Comparison of ENCODE assay signal across 18 cellular contexts in genomic region chr1:14514760-14515159, GRCh38.
DNase-seq lines count a peak whose midpoint lies in the region; ATAC-seq, FAIRE-seq and TF ChIP-seq lines count a peak whose summit lies in the region.
"Had no signal": no experiment of that assay in that cellular context is flagged by ENCODE, and none has a peak within 500 bp of the region (broad histone marks: within the 10 kb centered on the region; RNA-seq: fewer than 3 reads in every experiment).

No MANE protein-coding gene starts in this region.

- no TSS peak for BruUV-seq in MCF 10A (replicated peaks; lab: Mats Ljungman, UMichigan)
- BruUV-seq in mammary epithelial cell (replicated peaks; lab: Mats Ljungman, UMichigan), result no TSS peak

- H3K9me3 Mint-ChIP-seq in MCF 10A (ENCODE audit: unreplicated experiment), result no peaks in the 10 kb centered on the region
- no peaks in the 10 kb centered on the region for H3K9me3 Mint-ChIP-seq in GM23338
- H3K9me3 Mint-ChIP-seq in chondrocyte (ENCODE audit: low read depth), result no peaks in the 10 kb centered on the region
- H3K9me3 Mint-ChIP-seq: CD4-positive, alpha-beta T cell had no signal

- H3K27me3 Mint-ChIP-seq in MCF 10A (ENCODE audit: insufficient read depth, unreplicated experiment), result no peaks in the 10 kb centered on the region
- H3K27me3 Mint-ChIP-seq in GM23338 (ENCODE audit: insufficient read depth, low read depth, poor library complexity), result peaks cover 7% of the 10 kb centered on the region
- peaks cover 2% of the 10 kb centered on the region for H3K27me3 Mint-ChIP-seq in chondrocyte (ENCODE audit: low read depth)

- dilution Hi-C loops in mammary epithelial cell (cut with HindIII; ENCODE audit: low sequenced_read_pairs) (no loop called here), keratinocyte (cut with MboI; ENCODE audit: extremely low pct_ligation_motif_present, low sequenced_read_pairs) (no loop called here)

- intact Hi-C loops in MCF 10A (cut with micrococcal nuclease) (no loop called here), mammary epithelial cell (cut with micrococcal nuclease) (no loop called here)

- in situ Hi-C loops in mammary epithelial cell (cut with MboI; ENCODE audit: low sequenced_read_pairs in 2 of 2), result no loop called here
- in situ Hi-C loops in KBM-7 (cut with MboI; ENCODE audit: low pct_unique_long_range_greater_than_20kb, low sequenced_read_pairs), result no loop called here

- H3K9me3 ChIP-seq in mammary epithelial cell (replicated peaks; ENCODE audit: insufficient read depth, low read length) (no peaks in the 10 kb centered on the region), keratinocyte (ENCODE audit: control insufficient read depth, low read depth, low read length) (peaks cover 2% of the 10 kb centered on the region)

- CTCF ChIA-PET in MCF 10A (lab: Yijun Ruan, JAX) (no interaction called here), mammary epithelial cell (lab: Charles Lee; ENCODE audit: low non-redundant PET) (no interaction called here)

- POLR2A ChIA-PET in MCF 10A (lab: Yijun Ruan, JAX), result interaction anchor here (2.8 kb wide), 1 partner anchor 8 kb away, joined by 14 read pairs; no protein-coding TSS in a partner anchor

- peak; percentile 48 for FAIRE-seq in keratinocyte (lab: Jason Lieb, UNC)
- FAIRE-seq: HTR-8/SVneo had no signal

- H2AFZ ChIP-seq in mammary epithelial cell (ENCODE audit: low read depth, low read length) (no peak overlapping the region), GM23338 (0 out of 2 replicates have a peak overlapping the region, but pooled peaks have one; percentile 2), keratinocyte (ENCODE audit: control insufficient read depth, low read length) (no peak overlapping the region)

- H3K79me2 ChIP-seq in mammary epithelial cell (ENCODE audit: insufficient read depth, low read length) (no peaks in the 10 kb centered on the region), GM23338 (replicated peaks; ENCODE audit: insufficient read depth) (no peaks in the 10 kb centered on the region), keratinocyte (ENCODE audit: control insufficient read depth, insufficient read depth, low read length) (no peaks in the 10 kb centered on the region)

- H3K27me3 ChIP-seq in mammary epithelial cell (ENCODE audit: insufficient read depth, low read length) (no peaks in the 10 kb centered on the region), GM23338 (ENCODE audit: insufficient read depth) (no peaks in the 10 kb centered on the region), keratinocyte (ENCODE audit: control insufficient read depth, extremely low read depth, insufficient read depth, low read length) (no peaks in the 10 kb centered on the region)

- H3K9me2 ChIP-seq in GM23338 (ENCODE audit: insufficient read depth), result peaks cover 3% of the 10 kb centered on the region

- H3K9ac ChIP-seq in mammary epithelial cell (ENCODE audit: insufficient read depth, low read length) (no peak overlapping the region), keratinocyte (ENCODE audit: control insufficient read depth, extremely low read depth, insufficient read depth, low read length) (no peak overlapping the region)

- H3K4me3 Mint-ChIP-seq in MCF 10A (ENCODE audit: unreplicated experiment), result no peak overlapping the region
- no peak overlapping the region for H3K4me3 Mint-ChIP-seq in GM23338
- H3K4me3 Mint-ChIP-seq in chondrocyte (ENCODE audit: unreplicated experiment), result no peak overlapping the region
- H3K4me3 Mint-ChIP-seq: CD4-positive, alpha-beta T cell had no signal

- H3K4me1 Mint-ChIP-seq in MCF 10A (ENCODE audit: insufficient read depth, unreplicated experiment) (peaks cover 33% of the 10 kb centered on the region), GM23338 (peaks cover 23% of the 10 kb centered on the region), chondrocyte (ENCODE audit: low read depth) (no peaks in the 10 kb centered on the region)

- H3K4me3 ChIP-seq in mammary epithelial cell (replicated peaks in 1 of 3; ENCODE audit: insufficient read depth in 1 of 3, low read depth in 2 of 3, low read length in 3 of 3) (no peak overlapping the region), GM23338 (no peak overlapping the region), keratinocyte (ENCODE audit: control insufficient read depth in 2 of 3, extremely low read depth in 1 of 3, insufficient read depth in 2 of 3, low read depth in 1 of 3, low read length in 3 of 3) (no peak overlapping the region)

- ATAC-seq in GM23338 (no peak), GM18907 (IDR thresholded peaks at IDR 0.05; ENCODE audit: unreplicated experiment) (no peak)
- ATAC-seq: HCT116 had no signal

- no peaks in the 10 kb centered on the region for H3F3A ChIP-seq in GM23338 (replicated peaks; ENCODE audit: low read depth)

- DNase-seq in MCF 10A (ENCODE audit: unreplicated experiment) (no peak), mammary epithelial cell (no peak), GM23338 (ENCODE audit: low spot score) (no peak), KBM-7 (peak; percentile 7), keratinocyte (ENCODE audit: low read depth, low spot score) (no peak), NCI-H748 (lab: John Stamatoyannopoulos, UW; ENCODE audit: unreplicated experiment) (no peak), chondrocyte (ENCODE audit: low spot score) (no peak)
- DNase-seq: AML-193; CD4-positive, alpha-beta T cell; DMS153; DMS79; GDM1; GOT3; H7 had no signal

- H3K36me3 ChIP-seq in mammary epithelial cell (ENCODE audit: insufficient read depth, low read length) (no peaks in the 10 kb centered on the region), GM23338 (ENCODE audit: insufficient read depth) (no peaks in the 10 kb centered on the region), keratinocyte (ENCODE audit: control insufficient read depth in 2 of 2, extremely low read depth in 1 of 2, insufficient read depth in 2 of 2, low read length in 2 of 2) (no peaks in the 10 kb centered on the region)

- no peak overlapping the region for H3K4me2 ChIP-seq in mammary epithelial cell (ENCODE audit: insufficient read depth, low read depth, low read length)
- no peak overlapping the region for H3K4me2 ChIP-seq in GM23338
- H3K4me2 ChIP-seq in keratinocyte (ENCODE audit: control insufficient read depth, extremely low read depth, insufficient read depth, low read depth, low read length), result no peak overlapping the region

- TF ChIP-seq CTCF in MCF 10A (IDR thresholded peaks at IDR 0.05; ENCODE audit: unreplicated experiment), result no peak
- no peak for TF ChIP-seq CTCF in mammary epithelial cell (conservative IDR thresholded peaks at IDR 0.05 in 1 of 2, IDR thresholded peaks at IDR 0.05 in 1 of 2; ENCODE audit: extremely low read depth in 1 of 2, insufficient read depth in 1 of 2, low read depth in 1 of 2, low read length in 2 of 2)
- TF ChIP-seq CTCF in GM23338 (conservative IDR thresholded peaks at IDR 0.05; ENCODE audit: low read depth in 2 of 2), result no peak
- no peak for TF ChIP-seq CTCF in keratinocyte (optimal IDR thresholded peaks at IDR 0.05 in 1 of 3, IDR thresholded peaks at IDR 0.05 in 1 of 3, conservative IDR thresholded peaks at IDR 0.05 in 1 of 3; ENCODE audit: extremely low read depth in 1 of 3, insufficient read depth in 2 of 3, low read length in 3 of 3)
- TF ChIP-seq CTCF in chondrocyte (IDR thresholded peaks at IDR 0.05), result no peak

- peaks cover 17% of the 10 kb centered on the region for H3K4me1 ChIP-seq in mammary epithelial cell (ENCODE audit: insufficient read depth, low read length)
- H3K4me1 ChIP-seq in GM23338 (ENCODE audit: insufficient read depth), result peaks cover 12% of the 10 kb centered on the region
- H3K4me1 ChIP-seq in keratinocyte (ENCODE audit: control insufficient read depth, extremely low read depth, insufficient read depth, low read length), result peaks cover 27% of the 10 kb centered on the region

- H3K27ac ChIP-seq in mammary epithelial cell (ENCODE audit: insufficient read depth, low read depth, low read length) (no peak overlapping the region), GM23338 (ENCODE audit: low read depth) (no peak overlapping the region), keratinocyte (ENCODE audit: control insufficient read depth, insufficient read depth, low read length) (no peak overlapping the region)
- H3K27ac ChIP-seq: C4-2B had no signal

- no peaks in the 10 kb centered on the region for H3K9me1 ChIP-seq in keratinocyte (ENCODE audit: control insufficient read depth, extremely low read depth, insufficient read depth, low read length)

- H3K36me3 Mint-ChIP-seq in MCF 10A (ENCODE audit: insufficient read depth, unreplicated experiment) (peaks cover 6% of the 10 kb centered on the region), GM23338 (ENCODE audit: low read depth) (no peaks in the 10 kb centered on the region), chondrocyte (ENCODE audit: low read depth) (no peaks in the 10 kb centered on the region)

- H3K27ac Mint-ChIP-seq in MCF 10A (ENCODE audit: low read depth, unreplicated experiment) (peak overlapping the region; percentile 46), GM23338 (no peak overlapping the region), chondrocyte (ENCODE audit: unreplicated experiment) (no peak overlapping the region)
- H3K27ac Mint-ChIP-seq: CD4-positive, alpha-beta T cell had no signal

- H4K20me1 ChIP-seq in mammary epithelial cell (ENCODE audit: insufficient read depth, low read length) (no peaks in the 10 kb centered on the region), GM23338 (replicated peaks; ENCODE audit: insufficient read depth) (no peaks in the 10 kb centered on the region), keratinocyte (ENCODE audit: control insufficient read depth, extremely low read depth, insufficient read depth, low read length) (no peaks in the 10 kb centered on the region)

- 100% methylated on average over 1 of the region's 1 CpG for WGBS in mammary epithelial cell (ENCODE audit: low coverage, missing lambda C conversion rate)

TF ChIP-seq in GM23338, 12 proteins besides CTCF, POLR2A, EP300 and RAD21 (continues in another document):
- TF ChIP-seq CREB1 (CRISPR knock-in tag; IDR thresholded peaks at IDR 0.05; ENCODE audit: low read depth), result no peak
- no peak for TF ChIP-seq ZNF114 (CRISPR knock-in tag; IDR thresholded peaks at IDR 0.05)
- no peak for TF ChIP-seq EZH2 (IDR thresholded peaks at IDR 0.05; ENCODE audit: low read depth, unreplicated experiment)
- TF ChIP-seq NANOG (IDR thresholded peaks at IDR 0.05; ENCODE audit: borderline replicate concordance), result no peak
- no peak for TF ChIP-seq ETS1 (IDR thresholded peaks at IDR 0.05)
